Comparison of ENCODE assay signal across 9 cellular contexts in genomic region chr16:83113317-83113716, GRCh38.
DNase-seq lines count a peak whose midpoint lies in the region; ATAC-seq and TF ChIP-seq lines count a peak whose summit lies in the region.
"Had no signal": no experiment of that assay in that cellular context is flagged by ENCODE, and none has a peak within 500 bp of the region (broad histone marks: within the 10 kb centered on the region; RNA-seq: fewer than 3 reads in every experiment).

No MANE protein-coding gene starts in this region.

- no peak overlapping the region for H3K27ac Mint-ChIP-seq in Caco-2 (ENCODE audit: unreplicated experiment)
- no peak overlapping the region for H3K27ac Mint-ChIP-seq in activated T-cell treated with anti-CD3 and anti-CD28 coated beads, Interleukin-2, amount 50 U/mL, for 24 hours

- peak in 1 of 2 donors; percentile 42 for ATAC-seq in lower lobe of right lung
- ATAC-seq in activated CD4-positive, CD25-positive, alpha-beta regulatory T cell treated with anti-CD3 and anti-CD28 coated beads, Interleukin-2, amount 50 U/mL, for 24 hours: no peak

- no peak overlapping the region for H3K4me3 Mint-ChIP-seq in Caco-2 (ENCODE audit: unreplicated experiment)
- no peak overlapping the region for H3K4me3 Mint-ChIP-seq in activated T-cell treated with anti-CD3 and anti-CD28 coated beads, Interleukin-2, amount 50 U/mL, for 24 hours
- H3K4me3 Mint-ChIP-seq: central memory CD8-positive, alpha-beta T cell had no signal

- TF ChIP-seq CTCF in Caco-2 (IDR thresholded peaks at IDR 0.05; ENCODE audit: insufficient read depth in 1 of 2, low read depth in 1 of 2, low read length in 1 of 2, severe bottlenecking in 1 of 2, unreplicated experiment in 1 of 2) (peak; percentile 70 to 81), lower lobe of right lung (IDR thresholded peaks at IDR 0.05) (peak; percentile 36)

- peak; percentile 16; the same call in 1 of the 2 replicates for TF ChIP-seq RAD21 in Ishikawa (IDR thresholded peaks at IDR 0.05; ENCODE audit: low read depth)

- CTCF ChIA-PET in Caco-2 (lab: Charles Lee): interaction anchor here (0.6 to 1.3 kb wide), 3 partner anchors 71 to 333 kb away, joined by 4 to 11 read pairs (median 7); no protein-coding TSS in a partner anchor

- no peaks in the 10 kb centered on the region for H3K4me1 Mint-ChIP-seq in Caco-2 (ENCODE audit: low read depth, unreplicated experiment)
- H3K4me1 Mint-ChIP-seq in activated T-cell treated with anti-CD3 and anti-CD28 coated beads, Interleukin-2, amount 50 U/mL, for 24 hours (ENCODE audit: low read depth): no peaks in the 10 kb centered on the region
- H3K4me1 Mint-ChIP-seq: central memory CD8-positive, alpha-beta T cell had no signal

- H3K27me3 ChIP-seq in Caco-2 (replicated peaks; ENCODE audit: control insufficient read depth, insufficient read depth, low read length) (no peaks in the 10 kb centered on the region; the same call in 1 of the 2 replicates), lower lobe of right lung (ENCODE audit: low read depth) (no peaks in the 10 kb centered on the region)

- H3K27ac ChIP-seq in caudate nucleus (ENCODE audit: low read depth, low read length) (no peak overlapping the region), lower lobe of right lung (no peak overlapping the region)

- intact Hi-C loops in Caco-2 (cut with micrococcal nuclease; ENCODE audit: unreplicated experiment) (loop anchor here (1.0 to 2.0 kb wide), 2 partner anchors 23 to 102 kb away; no protein-coding TSS in a partner anchor), lower lobe of right lung (cut with DNase I) (no loop called here)

- H3K27me3 Mint-ChIP-seq in Caco-2 (ENCODE audit: insufficient read depth, unreplicated experiment): peaks cover 2% of the 10 kb centered on the region
- H3K27me3 Mint-ChIP-seq in activated T-cell treated with anti-CD3 and anti-CD28 coated beads, Interleukin-2, amount 50 U/mL, for 24 hours: peaks cover 5% of the 10 kb centered on the region

- TF ChIP-seq EP300 in Ishikawa (IDR thresholded peaks at IDR 0.05; ENCODE audit: borderline replicate concordance): no peak

- no peak overlapping the region for H3K4me3 ChIP-seq in Caco-2 (ENCODE audit: low read depth, low read length)
- no peak overlapping the region for H3K4me3 ChIP-seq in lower lobe of right lung

- POLR2A ChIA-PET in Caco-2 (lab: Charles Lee): no interaction called here

- H3K4me1 ChIP-seq in Caco-2 (no peaks in the 10 kb centered on the region), lower lobe of right lung (no peaks in the 10 kb centered on the region)

- no peaks in the 10 kb centered on the region for H3K9me3 Mint-ChIP-seq in Caco-2 (ENCODE audit: unreplicated experiment)
- H3K9me3 Mint-ChIP-seq in activated T-cell treated with anti-CD3 and anti-CD28 coated beads, Interleukin-2, amount 50 U/mL, for 24 hours: peaks cover 3% of the 10 kb centered on the region
- H3K9me3 Mint-ChIP-seq: central memory CD8-positive, alpha-beta T cell had no signal

- DNase-seq in Caco-2 (peak; percentile 46 to 56), caudate nucleus (lab: John Stamatoyannopoulos, UW) (peak in 45 of 61 donors; percentile 2 to 70 (median 22)), lower lobe of right lung (no peak), NCI-H1436 (lab: John Stamatoyannopoulos, UW) (no peak), NCI-H2227 (lab: John Stamatoyannopoulos, UW; ENCODE audit: unreplicated experiment) (no peak)
- DNase-seq in activated T-cell treated with anti-CD3 and anti-CD28 coated beads, Interleukin-2, amount 50 U/mL, for 24 hours: no peak

- H3K36me3 Mint-ChIP-seq in Caco-2 (ENCODE audit: insufficient read depth, unreplicated experiment): no peaks in the 10 kb centered on the region
- H3K36me3 Mint-ChIP-seq in activated T-cell treated with anti-CD3 and anti-CD28 coated beads, Interleukin-2, amount 50 U/mL, for 24 hours (ENCODE audit: low read depth): no peaks in the 10 kb centered on the region

- H3K36me3 ChIP-seq in Caco-2 (ENCODE audit: control insufficient read depth, insufficient read depth, low read length) (no peaks in the 10 kb centered on the region), lower lobe of right lung (no peaks in the 10 kb centered on the region)

- H3K9me3 ChIP-seq in Caco-2 (no peaks in the 10 kb centered on the region), lower lobe of right lung (no peaks in the 10 kb centered on the region)

- BruUV-seq in Caco-2 (replicated peaks; lab: Mats Ljungman, UMichigan): no TSS peak

TF ChIP-seq in Ishikawa, 13 proteins besides CTCF, POLR2A, EP300 and RAD21:
- TF ChIP-seq EGR1 (IDR thresholded peaks at IDR 0.05) (no peak), REST (IDR thresholded peaks at IDR 0.05; ENCODE audit: low read depth) (no peak), ZBTB7A (IDR thresholded peaks at IDR 0.05; ENCODE audit: low read depth) (no peak), USF1 (IDR thresholded peaks at IDR 0.05) (no peak), MAX (IDR thresholded peaks at IDR 0.05) (no peak), TCF12 (IDR thresholded peaks at IDR 0.05; ENCODE audit: low read depth) (no peak), FOXM1 (IDR thresholded peaks at IDR 0.05; ENCODE audit: borderline replicate concordance, low read depth) (no peak), TAF1 (IDR thresholded peaks at IDR 0.05; ENCODE audit: low read depth) (no peak), CREB1 (IDR thresholded peaks at IDR 0.05; ENCODE audit: low read depth) (no peak), NFIC (IDR thresholded peaks at IDR 0.05) (no peak), TEAD4 (IDR thresholded peaks at IDR 0.05) (no peak), YY1 (IDR thresholded peaks at IDR 0.05; ENCODE audit: low read depth) (no peak), CEBPB (IDR thresholded peaks at IDR 0.05) (no peak)

Comparison
In these comparisons a context has a peak if more than half of its experiments do, and no peak if none do; other contexts are left out.
1. DNase-seq: peak in Caco-2 (2 of 2) and caudate nucleus (45 of 61); none in lower lobe of right lung (single experiment), NCI-H1436 (single experiment), activated T-cell treated with anti-CD3 and anti-CD28 coated beads, Interleukin-2, amount 50 U/mL, for 24 hours (single experiment) and NCI-H2227 (single experiment).